In the genomic region with DNA sequence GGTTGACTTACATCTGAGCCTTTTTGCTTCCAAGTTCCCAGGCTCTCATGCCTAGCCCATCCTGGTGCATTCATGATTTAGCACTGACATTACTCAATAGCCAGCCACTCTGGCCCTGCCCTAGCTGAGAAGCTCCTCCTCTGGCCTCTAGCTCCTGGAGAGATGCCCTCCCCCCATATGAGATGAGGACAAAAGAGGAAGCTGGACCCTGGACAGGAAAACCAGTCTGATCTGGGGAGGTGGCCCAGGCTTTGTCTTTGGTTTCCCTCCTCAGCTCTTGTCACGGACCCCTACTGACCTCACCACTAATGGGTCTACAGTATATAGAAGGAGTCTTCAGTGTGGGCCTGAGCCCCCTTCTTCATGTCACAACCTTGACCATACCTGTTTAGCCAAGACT, we compare ENCODE assay signal across 10 cellular contexts. TPM values are rescaled to one million over a fixed set of nuclear protein-coding genes. Genes with fewer than 3 reads are reported as not detected.
A peak's percentile ranks its signal among the peaks of the same experiment; 100 is the strongest.
DNase-seq lines count a peak whose midpoint lies in the region; ATAC-seq and TF ChIP-seq lines count a peak whose summit lies in the region.
"Had no signal": no experiment of that assay in that cellular context is flagged by ENCODE, and none has a peak within 500 bp of the region (broad histone marks: within the 10 kb centered on the region; RNA-seq: fewer than 3 reads in every experiment).

No MANE protein-coding gene starts in this region.

- no peak overlapping the region for H3K4me3 ChIP-seq in right cardiac atrium (ENCODE audit: low read length)
- peak overlapping the region in 1 of 4 donors; percentile 27 for H3K4me3 ChIP-seq in transverse colon

- WGBS in right cardiac atrium = 57% methylated on average over 1 of the region's 1 CpG
- WGBS in transverse colon (ENCODE audit: low coverage in 1 of 2), 2 donors = 78% methylated on average over 1 of the region's 1 CpG; no CpG with 5 or more reads in 1 of the 2 donors

- peak overlapping the region; percentile 89 for H3K27ac Mint-ChIP-seq in activated CD8-positive, alpha-beta memory T cell treated with anti-CD3 and anti-CD28 coated beads, Interleukin-2, amount 10 ng/mL, durations not matched to agents 7 days and 5 days
- H3K27ac Mint-ChIP-seq in activated B cell treated with CpG ODN at 0.5 μM for 24 hours = peak overlapping the region; percentile 83

- H3K27ac ChIP-seq in right cardiac atrium (ENCODE audit: low read length) (peak overlapping the region; percentile 18), transverse colon (peak overlapping the region; percentile 61 to 98 (median 98))
- H3K27ac ChIP-seq: C4-2B had no signal

- H3K4me3 Mint-ChIP-seq in activated CD8-positive, alpha-beta memory T cell treated with anti-CD3 and anti-CD28 coated beads, Interleukin-2, amount 10 ng/mL, durations not matched to agents 7 days and 5 days = peak overlapping the region; percentile 92
- peak overlapping the region; percentile 91 for H3K4me3 Mint-ChIP-seq in activated B cell treated with CpG ODN at 0.5 μM for 24 hours

- no peak for DNase-seq in activated CD8-positive, alpha-beta memory T cell treated with anti-CD3 and anti-CD28 coated beads, Interleukin-2, amount 10 ng/mL, durations not matched to agents 7 days and 5 days
- no peak for DNase-seq in activated CD8-positive, alpha-beta memory T cell treated with anti-CD3 and anti-CD28 coated beads, Interleukin-2, amount 50 U/mL, for 48 hours
- no peak for DNase-seq in activated B cell treated with CpG ODN at 0.5 μM for 24 hours
- peak; percentile 56 to 71 (median 69) for DNase-seq in right cardiac atrium
- DNase-seq in transverse colon = peak; percentile 54
- DNase-seq in NCI-H1930 (lab: John Stamatoyannopoulos, UW) = no peak
- DNase-seq: activated gamma-delta T cell had no signal

- CTCF ChIA-PET in activated CD8-positive, alpha-beta memory T cell treated with anti-CD3 and anti-CD28 coated beads, Interleukin-2, amount 10 ng/mL, durations not matched to agents 7 days and 5 days (lab: Charles Lee) = interaction anchor here (1.4 to 17.3 kb wide), 7 partner anchors 13 to 235 kb away, joined by 4 to 311 read pairs (median 26); a partner anchor contains a TSS
- CTCF ChIA-PET in activated B cell treated with CpG ODN at 0.5 μM for 24 hours (lab: Charles Lee) = interaction anchor here (1.1 to 13.0 kb wide), 5 partner anchors 8 to 234 kb away, joined by 3 to 156 read pairs (median 36); a partner anchor contains a TSS

- H3K27me3 Mint-ChIP-seq in activated CD8-positive, alpha-beta memory T cell treated with anti-CD3 and anti-CD28 coated beads, Interleukin-2, amount 10 ng/mL, durations not matched to agents 7 days and 5 days = no peaks in the 10 kb centered on the region
- no peaks in the 10 kb centered on the region for H3K27me3 Mint-ChIP-seq in activated B cell treated with CpG ODN at 0.5 μM for 24 hours

- no peak for TF ChIP-seq EP300 in transverse colon (IDR thresholded peaks at IDR 0.05; ENCODE audit: low read depth)

- no peaks in the 10 kb centered on the region for H3K9me3 Mint-ChIP-seq in activated CD8-positive, alpha-beta memory T cell treated with anti-CD3 and anti-CD28 coated beads, Interleukin-2, amount 10 ng/mL, durations not matched to agents 7 days and 5 days (ENCODE audit: low read depth)
- H3K9me3 Mint-ChIP-seq in activated B cell treated with CpG ODN at 0.5 μM for 24 hours = no peaks in the 10 kb centered on the region

- H3K4me1 Mint-ChIP-seq in activated CD8-positive, alpha-beta memory T cell treated with anti-CD3 and anti-CD28 coated beads, Interleukin-2, amount 10 ng/mL, durations not matched to agents 7 days and 5 days = peaks cover 70% of the 10 kb centered on the region
- H3K4me1 Mint-ChIP-seq in activated B cell treated with CpG ODN at 0.5 μM for 24 hours = peaks cover 82% of the 10 kb centered on the region

- ATAC-seq in activated CD8-positive, alpha-beta memory T cell treated with anti-CD3 and anti-CD28 coated beads, Interleukin-2, amount 10 ng/mL, durations not matched to agents 7 days and 5 days = no peak
- ATAC-seq in activated B cell treated with CpG ODN at 0.5 μM for 24 hours (ENCODE audit: low read depth) = no peak
- ATAC-seq in right cardiac atrium = peak; percentile 5 to 9
- ATAC-seq in activated CD4-positive, CD25-positive, alpha-beta regulatory T cell treated with anti-CD3 and anti-CD28 coated beads, Interleukin-2, amount 50 U/mL, for 24 hours = no peak
- no peak for ATAC-seq in HG02981 (IDR thresholded peaks at IDR 0.05; ENCODE audit: unreplicated experiment)

- H3K27me3 ChIP-seq in right cardiac atrium (ENCODE audit: control insufficient read depth, insufficient read depth) = no peaks in the 10 kb centered on the region
- no peaks in the 10 kb centered on the region for H3K27me3 ChIP-seq in transverse colon

- H3K36me3 Mint-ChIP-seq in activated CD8-positive, alpha-beta memory T cell treated with anti-CD3 and anti-CD28 coated beads, Interleukin-2, amount 10 ng/mL, durations not matched to agents 7 days and 5 days = peaks cover 50% of the 10 kb centered on the region
- peaks cover 57% of the 10 kb centered on the region for H3K36me3 Mint-ChIP-seq in activated B cell treated with CpG ODN at 0.5 μM for 24 hours (ENCODE audit: low read depth)

- no peaks in the 10 kb centered on the region for H3K36me3 ChIP-seq in transverse colon

- H3K4me1 ChIP-seq in right cardiac atrium (ENCODE audit: control insufficient read depth, insufficient read depth, low read length) = peaks cover 28% of the 10 kb centered on the region
- H3K4me1 ChIP-seq in transverse colon = peaks cover 20 to 78% (median 35%) of the 10 kb centered on the region in 4 donors

- TF ChIP-seq CTCF in activated B cell treated with CpG ODN at 0.5 μM for 24 hours (IDR thresholded peaks at IDR 0.05) (no peak), transverse colon (IDR thresholded peaks at IDR 0.05) (no peak)

- in situ Hi-C loops in transverse colon (cut with MboI; ENCODE audit: low pct_ligation_motif_present in 1 of 4, low pct_unique_long_range_greater_than_20kb in 1 of 4, low sequenced_read_pairs in 3 of 4) = no loop called here

- POLR2A ChIA-PET in activated B cell treated with CpG ODN at 0.5 μM for 24 hours (lab: Charles Lee) = interaction anchor here (0.6 to 9.3 kb wide), 4 partner anchors 13 to 40 kb away, joined by 3 to 352 read pairs (median 82); a partner anchor contains a TSS

- TF ChIP-seq POLR2A in transverse colon (IDR thresholded peaks at IDR 0.05) = no peak

- no peaks in the 10 kb centered on the region for H3K9me3 ChIP-seq in right cardiac atrium (ENCODE audit: control insufficient read depth, low read length)
- H3K9me3 ChIP-seq in transverse colon = no peaks in the 10 kb centered on the region

- intact Hi-C loops in activated B cell treated with CpG ODN at 0.5 μM for 24 hours (cut with micrococcal nuclease) (no loop called here), right cardiac atrium (cut with DNase I) (no loop called here), transverse colon (cut with DNase I; ENCODE audit: low total_unique reads) (no loop called here)

RNA-seq across cellular contexts. Expression of a gene that starts 3.0 kb away (rescaled TPM):
- 100 to 1,000 TPM; 154 to 163 TPM for total RNA-seq in activated CD8-positive, alpha-beta memory T cell treated with anti-CD3 and anti-CD28 coated beads, Interleukin-2, amount 10 ng/mL, durations not matched to agents 7 days and 5 days
- total RNA-seq in activated B cell treated with CpG ODN at 0.5 μM for 24 hours (163 and 176 TPM in 2 replicates), right cardiac atrium (10 to 100 TPM; 18.7 to 26.0 (median 25.6) TPM), transverse colon (100 to 1,000 TPM in 1 of 4 donors, 10 to 100 TPM in 3; 21.7 to 146 (median 80.6) TPM)
- polyA plus RNA-seq in right cardiac atrium = 23.7 TPM

RNA-seq across cellular contexts. Expression of a gene that starts 17.7 kb away (rescaled TPM):
- 100 to 1,000 TPM in 1 of 2 experiments, 10 to 100 TPM in 1; 83.5 to 104 TPM for total RNA-seq in activated CD8-positive, alpha-beta memory T cell treated with anti-CD3 and anti-CD28 coated beads, Interleukin-2, amount 10 ng/mL, durations not matched to agents 7 days and 5 days
- total RNA-seq in activated B cell treated with CpG ODN at 0.5 μM for 24 hours = 37.3 and 38.4 TPM in 2 replicates
- total RNA-seq in right cardiac atrium = 10 to 100 TPM; 14.4 to 19.3 (median 16.6) TPM
- 10.8 TPM for polyA plus RNA-seq in right cardiac atrium
- total RNA-seq in transverse colon = 10 to 100 TPM; 41.2 to 79.3 (median 48.0) TPM

RNA-seq across cellular contexts. Expression of a gene that starts 29.4 kb away (rescaled TPM):
- 10 to 100 TPM; 22.7 to 23.5 TPM for total RNA-seq in activated CD8-positive, alpha-beta memory T cell treated with anti-CD3 and anti-CD28 coated beads, Interleukin-2, amount 10 ng/mL, durations not matched to agents 7 days and 5 days
- total RNA-seq in activated B cell treated with CpG ODN at 0.5 μM for 24 hours (19.7 and 25.0 TPM in 2 replicates), right cardiac atrium (10 to 100 TPM; 12.4 to 19.5 (median 15.2) TPM), transverse colon (10 to 100 TPM in 3 of 4 donors, 1 to 10 TPM in 1; 8.2 to 41.1 (median 37.9) TPM)
- 13.9 TPM for polyA plus RNA-seq in right cardiac atrium

RNA-seq across cellular contexts. Expression of a gene that starts 40.4 kb away (rescaled TPM):
- total RNA-seq in activated CD8-positive, alpha-beta memory T cell treated with anti-CD3 and anti-CD28 coated beads, Interleukin-2, amount 10 ng/mL, durations not matched to agents 7 days and 5 days = 100 to 1,000 TPM; 106 to 108 TPM
- total RNA-seq in activated B cell treated with CpG ODN at 0.5 μM for 24 hours (98.0 and 117 TPM in 2 replicates), right cardiac atrium (10 to 100 TPM; 38.8 to 55.9 (median 43.4) TPM), transverse colon (100 to 1,000 TPM in 1 of 4 donors, 10 to 100 TPM in 3; 37.0 to 103 (median 72.4) TPM)
- 22.9 TPM for polyA plus RNA-seq in right cardiac atrium

Comparison
In these comparisons a context has a peak if more than half of its experiments do, and no peak if none do; other contexts are left out.
1. ATAC-seq: peak in right cardiac atrium (2 of 2); none in activated CD8-positive, alpha-beta memory T cell treated with anti-CD3 and anti-CD28 coated beads, Interleukin-2, amount 10 ng/mL, durations not matched to agents 7 days and 5 days (single experiment), activated B cell treated with CpG ODN at 0.5 μM for 24 hours (single experiment), activated CD4-positive, CD25-positive, alpha-beta regulatory T cell treated with anti-CD3 and anti-CD28 coated beads, Interleukin-2, amount 50 U/mL, for 24 hours (0 of 2) and HG02981 (single experiment).
2. DNase-seq: peak in right cardiac atrium (3 of 3) and transverse colon (single experiment); none in activated CD8-positive, alpha-beta memory T cell treated with anti-CD3 and anti-CD28 coated beads, Interleukin-2, amount 10 ng/mL, durations not matched to agents 7 days and 5 days (single experiment), activated CD8-positive, alpha-beta memory T cell treated with anti-CD3 and anti-CD28 coated beads, Interleukin-2, amount 50 U/mL, for 48 hours (single experiment), activated B cell treated with CpG ODN at 0.5 μM for 24 hours (single experiment) and NCI-H1930 (0 of 2).